ENCODE assay signal across 11 cellular contexts in genomic region chr11:952406-953385, GRCh38. TPM values are rescaled to one million over a fixed set of nuclear protein-coding genes. Genes with fewer than 3 reads are reported as not detected.
A peak's percentile ranks its signal among the peaks of the same experiment; 100 is the strongest.
DNase-seq lines count a peak whose midpoint lies in the region; ATAC-seq, FAIRE-seq and TF ChIP-seq lines count a peak whose summit lies in the region.
"Had no signal": no experiment of that assay in that cellular context is flagged by ENCODE, and none has a peak within 500 bp of the region (broad histone marks: within the 10 kb centered on the region; RNA-seq: fewer than 3 reads in every experiment).

No MANE protein-coding gene starts in this region.

- DNase-seq in EH (ENCODE audit: low read depth) = peak; percentile 43
- peak; percentile 59 for DNase-seq in adipocyte (ENCODE audit: low read depth)
- DNase-seq in left ventricle myocardium superior = no peak
- peak; percentile 25 for DNase-seq in osteoblast (ENCODE audit: insufficient read length, low spot score, missing footprints)
- no peak for DNase-seq in D721Med (ENCODE audit: insufficient read length, low spot score)
- no peak for DNase-seq in SKM-1 (lab: John Stamatoyannopoulos, UW; ENCODE audit: unreplicated experiment)
- DNase-seq in DMS 273 (lab: John Stamatoyannopoulos, UW; ENCODE audit: unreplicated experiment) = no peak
- DNase-seq: NCI-H446 treated with DMSO at 0.1 percent for 48 hours had no signal

- peaks cover 37% of the 10 kb centered on the region for H4K20me1 ChIP-seq in osteoblast (ENCODE audit: insufficient read depth, low read length)

- ATAC-seq in left ventricle myocardium superior (peak; percentile 68), HG02610 (IDR thresholded peaks at IDR 0.05; ENCODE audit: unreplicated experiment) (no peak)

- H3K4me3 ChIP-seq in adipocyte (ENCODE audit: low read length) (no peak overlapping the region), osteoblast (ENCODE audit: insufficient read depth, low read length) (no peak overlapping the region)
- H3K4me3 ChIP-seq: vagina had no signal

- H3K4me2 ChIP-seq in osteoblast (ENCODE audit: insufficient read depth, low read length) = no peak overlapping the region

- no peak overlapping the region for H2AFZ ChIP-seq in osteoblast (ENCODE audit: low read length)

- peaks cover 66% of the 10 kb centered on the region for H3K79me2 ChIP-seq in osteoblast (ENCODE audit: insufficient read depth, low read length)

- H3K27me3 ChIP-seq in adipocyte (replicated peaks; ENCODE audit: control insufficient read depth, insufficient read depth, low read length) (no peaks in the 10 kb centered on the region), osteoblast (ENCODE audit: insufficient read depth, low read length) (no peaks in the 10 kb centered on the region)
- H3K27me3 ChIP-seq: vagina had no signal

- H3K27ac ChIP-seq in osteoblast (ENCODE audit: low read depth, low read length) = no peak overlapping the region
- H3K27ac ChIP-seq: vagina had no signal

- peaks cover 9% of the 10 kb centered on the region for H3K36me3 ChIP-seq in adipocyte (ENCODE audit: control insufficient read depth, insufficient read depth, low read length, severe bottlenecking)
- H3K36me3 ChIP-seq in osteoblast (ENCODE audit: insufficient read depth, low read length) = no peaks in the 10 kb centered on the region
- H3K36me3 ChIP-seq: vagina had no signal

- H3K9me3 ChIP-seq in adipocyte (ENCODE audit: control insufficient read depth, low read length) = peaks cover 4% of the 10 kb centered on the region
- H3K9me3 ChIP-seq in osteoblast (ENCODE audit: low read depth, low read length) = no peaks in the 10 kb centered on the region

- intact Hi-C loops in left ventricle myocardium superior (cut with micrococcal nuclease) = no loop called here

- TF ChIP-seq CTCF in osteoblast (IDR thresholded peaks at IDR 0.05; ENCODE audit: extremely low read depth, low read depth, low read length) (no peak), D721Med (IDR thresholded peaks at IDR 0.05; ENCODE audit: insufficient read depth, missing control alignments) (no peak)

- H3K9ac ChIP-seq in adipocyte (ENCODE audit: low read length) = no peak overlapping the region

- H3K4me1 ChIP-seq in adipocyte (ENCODE audit: control insufficient read depth, insufficient read depth, low read length) = peaks cover 4% of the 10 kb centered on the region
- H3K4me1 ChIP-seq in osteoblast (ENCODE audit: insufficient read depth, low read length) = no peaks in the 10 kb centered on the region

- no peak for FAIRE-seq in D721Med (lab: Jason Lieb, UNC)
- FAIRE-seq: endothelial cell of umbilical vein had no signal

RNA-seq across cellular contexts. Expression of gene AP2A2, which starts 27.0 kb away (rescaled TPM):
- total RNA-seq in left ventricle myocardium superior = 42.6 TPM
- 48.0 and 50.7 TPM in 2 replicates for total RNA-seq in osteoblast

RNA-seq across cellular contexts. Expression of gene CHID1, which starts 42.1 kb away (rescaled TPM):
- total RNA-seq in left ventricle myocardium superior (53.0 TPM), osteoblast (43.9 and 48.9 TPM in 2 replicates)

Comparison
In these comparisons a context has a peak if more than half of its experiments do, and no peak if none do; other contexts are left out.
1. DNase-seq: peak in EH (single experiment), adipocyte (single experiment) and osteoblast (single experiment); none in left ventricle myocardium superior (single experiment), D721Med (single experiment), SKM-1 (single experiment) and DMS 273 (single experiment).